9 cellular contexts compared by ENCODE assay signal in genomic region chr5:5419291-5420210, GRCh38. TPM values are rescaled to one million over a fixed set of nuclear protein-coding genes. Genes with fewer than 3 reads are reported as not detected.
A peak's percentile ranks its signal among the peaks of the same experiment; 100 is the strongest.
DNase-seq lines count a peak whose midpoint lies in the region; ATAC-seq, FAIRE-seq and TF ChIP-seq lines count a peak whose summit lies in the region.
"Had no signal": no experiment of that assay in that cellular context is flagged by ENCODE, and none has a peak within 500 bp of the region (broad histone marks: within the 10 kb centered on the region; RNA-seq: fewer than 3 reads in every experiment).

No MANE protein-coding gene starts in this region.

- H3K79me2 ChIP-seq in PC-3 (ENCODE audit: low read length): peaks cover 20% of the 10 kb centered on the region

- TF ChIP-seq POLR2A in ovary (IDR thresholded peaks at IDR 0.05) (no peak), GM12892 (IDR thresholded peaks at IDR 0.05; ENCODE audit: low read depth, low read length) (no peak)

- no TSS peak for BruUV-seq in PC-3 (replicated peaks; lab: Mats Ljungman, UMichigan)

- H3K4me3 ChIP-seq in PC-3 (ENCODE audit: low read length) (no peak overlapping the region), ovary (no peak overlapping the region)

- no peak overlapping the region for H3K4me3 Mint-ChIP-seq in stimulated activated naive B cell treated with anti-CD40 and anti-IgM and Interleukin-4, amounts not matched to agents 10 μg/mL and 1 μg/mL and 100 μg/mL, for 72 hours

- peaks cover 9 to 12% of the 10 kb centered on the region in 2 donors for H3K4me1 Mint-ChIP-seq in stimulated activated naive B cell treated with anti-CD40 and anti-IgM and Interleukin-4, amounts not matched to agents 10 μg/mL and 1 μg/mL and 100 μg/mL, for 72 hours

- intact Hi-C loops in PC-3 (cut with micrococcal nuclease): loop anchor here (1.0 to 10.0 kb wide), 5 partner anchors 82 to 551 kb away; no protein-coding TSS in a partner anchor
- intact Hi-C loops in ovary (cut with DNase I): loop anchor here (2.0 to 5.0 kb wide), 4 partner anchors 277 to 551 kb away; partner anchors contain the start of gene ADAMTS16 (in 3 of the 4)

- H3K9me2 ChIP-seq in PC-3 (replicated peaks; ENCODE audit: low read length): no peaks in the 10 kb centered on the region

- H3K36me3 Mint-ChIP-seq in stimulated activated naive B cell treated with anti-CD40 and anti-IgM and Interleukin-4, amounts not matched to agents 10 μg/mL and 1 μg/mL and 100 μg/mL, for 72 hours: peaks cover 2 to 12% of the 10 kb centered on the region in 2 donors

- peaks cover 16% of the 10 kb centered on the region for H4K20me1 ChIP-seq in PC-3 (ENCODE audit: low read length)

- no peaks in the 10 kb centered on the region for H3K9me3 ChIP-seq in PC-3 (ENCODE audit: low read length)
- H3K9me3 ChIP-seq in ovary: no peaks in the 10 kb centered on the region
- H3K9me3 ChIP-seq: neutrophil had no signal

- no peak for TF ChIP-seq EP300 in ovary (IDR thresholded peaks at IDR 0.05)

- H3K4me1 ChIP-seq in PC-3 (ENCODE audit: insufficient read depth, low read length) (peaks cover 32% of the 10 kb centered on the region), ovary (ENCODE audit: insufficient read depth) (peaks cover 12% of the 10 kb centered on the region)

- POLR2A ChIA-PET in PC-3 (lab: Charles Lee; ENCODE audit: unreplicated experiment): no interaction called here

- peak overlapping the region; percentile 7; the same call in 1 of the 2 replicates for H2AFZ ChIP-seq in PC-3 (ENCODE audit: low read length)

- H3K9ac ChIP-seq in PC-3 (ENCODE audit: low read length): no peak overlapping the region

- TF ChIP-seq CTCF in D721Med (IDR thresholded peaks at IDR 0.05; ENCODE audit: insufficient read depth, missing control alignments): peak; percentile 80
- TF ChIP-seq CTCF in PC-3 (conservative IDR thresholded peaks at IDR 0.05; ENCODE audit: low read depth, low read length): peak; percentile 91
- peak; percentile 68 to 74 (median 71) for TF ChIP-seq CTCF in ovary (IDR thresholded peaks at IDR 0.05)

- WGBS in ovary, 3 donors: 7 to 14% (median 11%) methylated on average over 11 of the region's 11 CpGs

- CTCF ChIA-PET in PC-3 (lab: Charles Lee): interaction anchor here (0.6 to 1.0 kb wide), 2 partner anchors 78 to 540 kb away, joined by 3 read pairs; no protein-coding TSS in a partner anchor

- FAIRE-seq in D721Med (lab: Jason Lieb, UNC) (no peak), endometrium (lab: Jason Lieb, UNC) (peak; percentile 15), GM12892 (lab: Jason Lieb, UNC) (no peak)

- no peak for ATAC-seq in PC-3
- ATAC-seq in stimulated activated naive B cell treated with anti-CD40 and anti-IgM and Interleukin-4, amounts not matched to agents 10 μg/mL and 1 μg/mL and 100 μg/mL, for 72 hours (replicated peaks): no peak
- no peak for ATAC-seq in GM19351 (IDR thresholded peaks at IDR 0.05; ENCODE audit: unreplicated experiment)

- H3F3A ChIP-seq in PC-3 (ENCODE audit: low read length, unreplicated experiment): no peaks in the 10 kb centered on the region

- H3K27me3 ChIP-seq in PC-3 (ENCODE audit: low read length) (no peaks in the 10 kb centered on the region), ovary (no peaks in the 10 kb centered on the region)

- H3K27ac ChIP-seq in PC-3 (ENCODE audit: low read length) (no peak overlapping the region), ovary (no peak overlapping the region)
- H3K27ac ChIP-seq: neutrophil had no signal

- H3K36me3 ChIP-seq in PC-3 (ENCODE audit: low read depth, low read length) (no peaks in the 10 kb centered on the region), ovary (no peaks in the 10 kb centered on the region)
- H3K36me3 ChIP-seq: neutrophil had no signal

- no peak overlapping the region for H3K27ac Mint-ChIP-seq in stimulated activated naive B cell treated with anti-CD40 and anti-IgM and Interleukin-4, amounts not matched to agents 10 μg/mL and 1 μg/mL and 100 μg/mL, for 72 hours

- DNase-seq in D721Med (ENCODE audit: insufficient read length, low spot score) (peak; percentile 63), HuH-7 (ENCODE audit: low spot score) (peak; percentile 23), PC-3 (peak; percentile 77), ovary (peak in 4 of 5 donors; percentile 37 to 43 (median 40)), GM12892 (ENCODE audit: insufficient read length) (no peak)
- DNase-seq in stimulated activated naive B cell treated with anti-CD40 and anti-IgM and Interleukin-4, amounts not matched to agents 10 μg/mL and 1 μg/mL and 100 μg/mL, for 72 hours: no peak

- H3K27me3 Mint-ChIP-seq in stimulated activated naive B cell treated with anti-CD40 and anti-IgM and Interleukin-4, amounts not matched to agents 10 μg/mL and 1 μg/mL and 100 μg/mL, for 72 hours: no peaks in the 10 kb centered on the region

- H3K4me2 ChIP-seq in PC-3 (ENCODE audit: low read length): peak overlapping the region; percentile 100; the same call in 1 of the 2 replicates

- H3K9me3 Mint-ChIP-seq in stimulated activated naive B cell treated with anti-CD40 and anti-IgM and Interleukin-4, amounts not matched to agents 10 μg/mL and 1 μg/mL and 100 μg/mL, for 72 hours: peaks cover 0 to 1% of the 10 kb centered on the region in 2 donors

RNA-seq across cellular contexts. Expression of gene ICE1, which starts 2.9 kb away (rescaled TPM):
- total RNA-seq in PC-3 (2014; rRNA removed): 21.9 and 23.8 TPM in 2 replicates
- 10 to 100 TPM; 22.7 to 38.0 (median 30.7) TPM for total RNA-seq in ovary
- 10 to 100 TPM; 10.7 to 18.6 TPM for polyA plus RNA-seq in ovary
- 11.7 TPM for polyA plus RNA-seq in GM12892 (2012; ENCODE audit: missing spikeins)

Comparison
In these comparisons a context has a peak if more than half of its experiments do, and no peak if none do; other contexts are left out.
1. DNase-seq: peak in D721Med (single experiment), HuH-7 (single experiment), PC-3 (single experiment) and ovary (4 of 5); none in stimulated activated naive B cell treated with anti-CD40 and anti-IgM and Interleukin-4, amounts not matched to agents 10 μg/mL and 1 μg/mL and 100 μg/mL, for 72 hours (single experiment) and GM12892 (single experiment).
2. Peak in every context shown above with its lines, with median percentiles within 50 percentile points of each other: CTCF ChIP-seq.